ENCODE assay signal across 8 cellular contexts in the genomic region with DNA sequence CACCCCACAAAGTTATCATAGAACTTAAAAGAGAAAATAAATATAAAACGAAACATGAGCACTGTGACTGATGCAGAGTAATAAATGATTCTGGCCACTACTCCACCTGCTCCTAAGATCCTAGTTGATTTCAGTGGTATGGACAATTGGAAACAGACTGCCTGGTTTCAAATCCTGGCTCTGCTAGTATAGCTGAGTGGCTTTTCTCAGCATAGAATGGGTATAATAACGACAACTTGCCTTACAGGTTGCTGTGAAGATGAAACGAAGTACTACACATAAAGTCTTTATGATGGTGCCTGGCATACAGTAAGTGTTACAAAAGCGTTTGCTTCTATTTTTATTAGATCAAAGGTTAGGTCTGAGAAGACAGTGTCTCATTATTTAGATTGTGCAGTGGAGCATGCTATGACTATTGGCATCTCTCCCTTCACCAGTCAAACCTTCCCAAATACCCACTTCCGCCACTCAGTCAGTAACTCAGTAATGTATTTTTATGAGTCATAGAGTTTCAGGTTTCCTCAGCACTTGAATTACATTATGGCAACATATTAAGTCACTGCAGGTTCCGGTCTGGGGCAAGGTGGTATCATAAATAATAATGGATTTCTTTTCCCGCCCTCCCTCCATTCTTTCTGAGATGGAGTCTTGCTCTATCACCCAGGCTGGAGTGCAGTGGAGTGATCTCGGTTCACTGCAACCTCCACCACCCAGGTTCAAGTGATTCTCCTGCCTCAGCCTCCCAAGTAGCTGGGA. TPM values are rescaled to one million over a fixed set of nuclear protein-coding genes. Genes with fewer than 3 reads are reported as not detected.
DNase-seq lines count a peak whose midpoint lies in the region; ATAC-seq, FAIRE-seq and TF ChIP-seq lines count a peak whose summit lies in the region.

No MANE protein-coding gene starts in this region.

- peaks cover 2% of the 10 kb centered on the region for H3K36me3 Mint-ChIP-seq in effector memory CD8-positive, alpha-beta T cell (ENCODE audit: insufficient read depth)

- no peaks in the 10 kb centered on the region for H3K27me3 Mint-ChIP-seq in effector memory CD8-positive, alpha-beta T cell

- no peak for TF ChIP-seq CTCF in GM12864 (IDR thresholded peaks at IDR 0.05; ENCODE audit: low read depth, low read length, missing control alignments)

- peak; percentile 76 for FAIRE-seq in HTR-8/SVneo (lab: Jason Lieb, UNC)

- no peak overlapping the region for H3K4me3 ChIP-seq in GM12864 (ENCODE audit: low read depth, low read length)

- peak overlapping the region in 1 of 2 donors; percentile 21 for H3K27ac Mint-ChIP-seq in effector memory CD8-positive, alpha-beta T cell

- ATAC-seq in GM21529 (IDR thresholded peaks at IDR 0.05; ENCODE audit: unreplicated experiment) = peak; percentile 95
- peak; percentile 75 for ATAC-seq in effector memory CD8-positive, alpha-beta T cell (replicated peaks)

- H3K4me3 Mint-ChIP-seq in effector memory CD8-positive, alpha-beta T cell = no peak overlapping the region

- H3K4me1 Mint-ChIP-seq in effector memory CD8-positive, alpha-beta T cell (ENCODE audit: low read depth in 2 of 2) = peaks cover 6 to 10% of the 10 kb centered on the region in 2 donors

- H3K9me3 Mint-ChIP-seq in effector memory CD8-positive, alpha-beta T cell = no peaks in the 10 kb centered on the region

- DNase-seq in GM12864 (ENCODE audit: low read depth) (peak; percentile 72), HTR-8/SVneo (ENCODE audit: insufficient read length, low spot score) (peak; percentile 87), RPMI7951 (ENCODE audit: low read depth) (peak; percentile 93), pons (ENCODE audit: low spot score) (no peak), HUDEP-2 (lab: John Stamatoyannopoulos, UW; ENCODE audit: unreplicated experiment in 76 of 76) (no peak)
- DNase-seq in effector memory CD8-positive, alpha-beta T cell = no peak
- DNase-seq in stimulated activated CD4-positive, alpha-beta T cell treated with anti-CD3 and anti-CD28 coated beads, Interleukin-4, amount 100 ng/mL, for 1 hour = peak; percentile 3

RNA-seq across cellular contexts. Expression of gene NR2C1, which starts 29.7 kb away (rescaled TPM):
- total RNA-seq in RPMI7951 (2014; rRNA removed; shearing (Covaris generic)) = 18.7 and 24.0 TPM in 2 replicates

Comparison
In these comparisons a context has a peak if more than half of its experiments do, and no peak if none do; other contexts are left out.
1. DNase-seq: peak in GM12864 (single experiment), HTR-8/SVneo (single experiment), RPMI7951 (single experiment) and stimulated activated CD4-positive, alpha-beta T cell treated with anti-CD3 and anti-CD28 coated beads, Interleukin-4, amount 100 ng/mL, for 1 hour (single experiment); none in effector memory CD8-positive, alpha-beta T cell (0 of 3), pons (single experiment) and HUDEP-2 (0 of 76).